10 cellular contexts compared by ENCODE assay signal in genomic region chr3:37892917-37893595, GRCh38. TPM values are rescaled to one million over a fixed set of nuclear protein-coding genes. Genes with fewer than 3 reads are reported as not detected.
DNase-seq lines count a peak whose midpoint lies in the region; ATAC-seq and TF ChIP-seq lines count a peak whose summit lies in the region.
"Had no signal": no experiment of that assay in that cellular context is flagged by ENCODE, and none has a peak within 500 bp of the region (broad histone marks: within the 10 kb centered on the region; RNA-seq: fewer than 3 reads in every experiment).

No MANE protein-coding gene starts in this region.

- intact Hi-C loops in left cardiac atrium (cut with DNase I), result no loop called here

- in situ Hi-C loops in Caki2 (cut with HindIII; ENCODE audit: low pct_unique_long_range_greater_than_20kb, low sequenced_read_pairs) (no loop called here), GM13976 (cut with MboI; ENCODE audit: low sequenced_read_pairs, unreplicated experiment) (no loop called here)

- H3K4me3 Mint-ChIP-seq in activated T-cell treated with anti-CD3 and anti-CD28 coated beads, Interleukin-2, amount 50 U/mL, for 4 hours, result no peak overlapping the region

- H3K36me3 Mint-ChIP-seq in activated T-cell treated with anti-CD3 and anti-CD28 coated beads, Interleukin-2, amount 50 U/mL, for 4 hours (ENCODE audit: insufficient read depth), result no peaks in the 10 kb centered on the region

- no peak overlapping the region for H3K4me3 ChIP-seq in adipocyte (ENCODE audit: low read length)

- no peaks in the 10 kb centered on the region for H3K36me3 ChIP-seq in adipocyte (ENCODE audit: control insufficient read depth, insufficient read depth, low read length, severe bottlenecking)

- no peaks in the 10 kb centered on the region for H3K27me3 Mint-ChIP-seq in activated T-cell treated with anti-CD3 and anti-CD28 coated beads, Interleukin-2, amount 50 U/mL, for 4 hours (ENCODE audit: low read depth)

- H3K4me1 ChIP-seq in adipocyte (ENCODE audit: control insufficient read depth, insufficient read depth, low read length), result peaks cover 13% of the 10 kb centered on the region

- ATAC-seq in left cardiac atrium, result peak; percentile 91 to 95
- no peak for ATAC-seq in activated CD4-positive, CD25-positive, alpha-beta regulatory T cell treated with anti-CD3 and anti-CD28 coated beads, Interleukin-2, amount 50 U/mL, for 24 hours
- no peak for ATAC-seq in activated T-cell treated with anti-CD3 and anti-CD28 coated beads, Interleukin-2, amount 50 U/mL, for 4 hours
- ATAC-seq in HG02870 (IDR thresholded peaks at IDR 0.05; ENCODE audit: unreplicated experiment), result no peak

- peak; percentile 45 for DNase-seq in Caki2 (ENCODE audit: low read depth)
- DNase-seq in adipocyte (ENCODE audit: low read depth), result peak; percentile 29
- DNase-seq in left cardiac atrium, result peak; percentile 69
- DNase-seq in pons (ENCODE audit: low spot score), result peak; percentile 52
- DNase-seq in activated T-cell treated with anti-CD3 and anti-CD28 coated beads, Interleukin-2, amount 50 U/mL, for 4 hours, result no peak
- DNase-seq in GM13976 (ENCODE audit: low spot score), result no peak
- DNase-seq: hippocampal formation, Kasumi-1 had no signal

- no peaks in the 10 kb centered on the region for H3K9me3 ChIP-seq in adipocyte (ENCODE audit: control insufficient read depth, low read length)

- no peaks in the 10 kb centered on the region for H3K4me1 Mint-ChIP-seq in activated T-cell treated with anti-CD3 and anti-CD28 coated beads, Interleukin-2, amount 50 U/mL, for 4 hours (ENCODE audit: low read depth)

- TF ChIP-seq CTCF in GM13976 (IDR thresholded peaks at IDR 0.05; ENCODE audit: borderline replicate concordance, control extremely low read depth, extremely low read depth, insufficient read depth, missing control alignments), result no peak

- no peak overlapping the region for H3K9ac ChIP-seq in adipocyte (ENCODE audit: low read length)

- no peaks in the 10 kb centered on the region for H3K9me3 Mint-ChIP-seq in activated T-cell treated with anti-CD3 and anti-CD28 coated beads, Interleukin-2, amount 50 U/mL, for 4 hours

- no peaks in the 10 kb centered on the region for H3K27me3 ChIP-seq in adipocyte (replicated peaks; ENCODE audit: control insufficient read depth, insufficient read depth, low read length)

RNA-seq across cellular contexts. Expression of gene CTDSPL, which starts 31.4 kb away (rescaled TPM):
- total RNA-seq in Caki2 (2014; rRNA removed; shearing (Covaris generic); ENCODE audit: low replicate concordance), result 36.4 and 40.8 TPM in 2 replicates
- 10 to 100 TPM; 46.4 to 50.2 TPM for total RNA-seq in left cardiac atrium
- total RNA-seq in activated T-cell treated with anti-CD3 and anti-CD28 coated beads, Interleukin-2, amount 50 U/mL, for 4 hours, result 1 to 10 TPM; 1.1 to 1.7 (median 1.3) TPM

Comparison
In these comparisons a context has a peak if more than half of its experiments do, and no peak if none do; other contexts are left out.
1. DNase-seq: peak in Caki2 (single experiment), adipocyte (single experiment), left cardiac atrium (single experiment) and pons (single experiment); none in activated T-cell treated with anti-CD3 and anti-CD28 coated beads, Interleukin-2, amount 50 U/mL, for 4 hours (single experiment) and GM13976 (single experiment).
2. ATAC-seq: peak in left cardiac atrium (2 of 2); none in activated CD4-positive, CD25-positive, alpha-beta regulatory T cell treated with anti-CD3 and anti-CD28 coated beads, Interleukin-2, amount 50 U/mL, for 24 hours (0 of 2), activated T-cell treated with anti-CD3 and anti-CD28 coated beads, Interleukin-2, amount 50 U/mL, for 4 hours (0 of 2) and HG02870 (single experiment).
3. RNA of gene CTDSPL, which starts 31.4 kb away (total RNA-seq): 46.4 to 50.2 TPM in left cardiac atrium and 36.4 to 40.8 TPM in Caki2; 1.1 to 1.7 TPM in activated T-cell treated with anti-CD3 and anti-CD28 coated beads, Interleukin-2, amount 50 U/mL, for 4 hours; every median in the first group is over 10 times any median in the second.